In the genomic region with DNA sequence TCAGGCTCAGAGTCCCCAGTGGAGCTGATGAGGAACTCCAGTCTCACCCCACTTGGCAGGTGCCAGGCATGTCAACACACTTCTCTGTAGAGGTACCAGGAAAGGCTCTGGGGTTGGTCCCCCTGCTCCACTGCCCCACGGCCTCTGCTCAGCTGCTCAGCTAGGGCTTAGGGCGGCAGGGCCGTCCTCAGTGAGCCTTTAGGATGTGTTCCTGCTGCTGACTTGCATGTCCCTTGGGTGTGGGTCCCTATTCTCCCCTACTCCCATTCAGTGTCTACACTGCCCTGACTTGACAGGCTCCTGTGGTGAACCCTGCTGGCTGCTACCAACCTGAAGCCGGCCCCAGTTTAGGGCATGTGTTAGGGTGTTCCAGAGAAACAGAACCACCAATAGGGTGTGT, we compare ENCODE assay signal across 1 cellular context.
TF ChIP-seq lines count a peak whose summit lies in the region.

No MANE protein-coding gene starts in this region.

TF ChIP-seq in GM23338, 12 proteins besides CTCF, POLR2A, EP300 and RAD21 (continued from another document):
- TF ChIP-seq, protein P1, sequence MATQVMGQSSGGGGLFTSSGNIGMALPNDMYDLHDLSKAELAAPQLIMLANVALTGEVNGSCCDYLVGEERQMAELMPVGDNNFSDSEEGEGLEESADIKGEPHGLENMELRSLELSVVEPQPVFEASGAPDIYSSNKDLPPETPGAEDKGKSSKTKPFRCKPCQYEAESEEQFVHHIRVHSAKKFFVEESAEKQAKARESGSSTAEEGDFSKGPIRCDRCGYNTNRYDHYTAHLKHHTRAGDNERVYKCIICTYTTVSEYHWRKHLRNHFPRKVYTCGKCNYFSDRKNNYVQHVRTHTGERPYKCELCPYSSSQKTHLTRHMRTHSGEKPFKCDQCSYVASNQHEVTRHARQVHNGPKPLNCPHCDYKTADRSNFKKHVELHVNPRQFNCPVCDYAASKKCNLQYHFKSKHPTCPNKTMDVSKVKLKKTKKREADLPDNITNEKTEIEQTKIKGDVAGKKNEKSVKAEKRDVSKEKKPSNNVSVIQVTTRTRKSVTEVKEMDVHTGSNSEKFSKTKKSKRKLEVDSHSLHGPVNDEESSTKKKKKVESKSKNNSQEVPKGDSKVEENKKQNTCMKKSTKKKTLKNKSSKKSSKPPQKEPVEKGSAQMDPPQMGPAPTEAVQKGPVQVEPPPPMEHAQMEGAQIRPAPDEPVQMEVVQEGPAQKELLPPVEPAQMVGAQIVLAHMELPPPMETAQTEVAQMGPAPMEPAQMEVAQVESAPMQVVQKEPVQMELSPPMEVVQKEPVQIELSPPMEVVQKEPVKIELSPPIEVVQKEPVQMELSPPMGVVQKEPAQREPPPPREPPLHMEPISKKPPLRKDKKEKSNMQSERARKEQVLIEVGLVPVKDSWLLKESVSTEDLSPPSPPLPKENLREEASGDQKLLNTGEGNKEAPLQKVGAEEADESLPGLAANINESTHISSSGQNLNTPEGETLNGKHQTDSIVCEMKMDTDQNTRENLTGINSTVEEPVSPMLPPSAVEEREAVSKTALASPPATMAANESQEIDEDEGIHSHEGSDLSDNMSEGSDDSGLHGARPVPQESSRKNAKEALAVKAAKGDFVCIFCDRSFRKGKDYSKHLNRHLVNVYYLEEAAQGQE (IDR thresholded peaks at IDR 0.05; ENCODE audit: unreplicated experiment): no peak
- TF ChIP-seq CREB1 (CRISPR knock-in tag; IDR thresholded peaks at IDR 0.05; ENCODE audit: low read depth): no peak
- TF ChIP-seq ZNF331 (CRISPR knock-in tag; IDR thresholded peaks at IDR 0.05; ENCODE audit: low read depth): no peak
- TF ChIP-seq, protein P2, sequence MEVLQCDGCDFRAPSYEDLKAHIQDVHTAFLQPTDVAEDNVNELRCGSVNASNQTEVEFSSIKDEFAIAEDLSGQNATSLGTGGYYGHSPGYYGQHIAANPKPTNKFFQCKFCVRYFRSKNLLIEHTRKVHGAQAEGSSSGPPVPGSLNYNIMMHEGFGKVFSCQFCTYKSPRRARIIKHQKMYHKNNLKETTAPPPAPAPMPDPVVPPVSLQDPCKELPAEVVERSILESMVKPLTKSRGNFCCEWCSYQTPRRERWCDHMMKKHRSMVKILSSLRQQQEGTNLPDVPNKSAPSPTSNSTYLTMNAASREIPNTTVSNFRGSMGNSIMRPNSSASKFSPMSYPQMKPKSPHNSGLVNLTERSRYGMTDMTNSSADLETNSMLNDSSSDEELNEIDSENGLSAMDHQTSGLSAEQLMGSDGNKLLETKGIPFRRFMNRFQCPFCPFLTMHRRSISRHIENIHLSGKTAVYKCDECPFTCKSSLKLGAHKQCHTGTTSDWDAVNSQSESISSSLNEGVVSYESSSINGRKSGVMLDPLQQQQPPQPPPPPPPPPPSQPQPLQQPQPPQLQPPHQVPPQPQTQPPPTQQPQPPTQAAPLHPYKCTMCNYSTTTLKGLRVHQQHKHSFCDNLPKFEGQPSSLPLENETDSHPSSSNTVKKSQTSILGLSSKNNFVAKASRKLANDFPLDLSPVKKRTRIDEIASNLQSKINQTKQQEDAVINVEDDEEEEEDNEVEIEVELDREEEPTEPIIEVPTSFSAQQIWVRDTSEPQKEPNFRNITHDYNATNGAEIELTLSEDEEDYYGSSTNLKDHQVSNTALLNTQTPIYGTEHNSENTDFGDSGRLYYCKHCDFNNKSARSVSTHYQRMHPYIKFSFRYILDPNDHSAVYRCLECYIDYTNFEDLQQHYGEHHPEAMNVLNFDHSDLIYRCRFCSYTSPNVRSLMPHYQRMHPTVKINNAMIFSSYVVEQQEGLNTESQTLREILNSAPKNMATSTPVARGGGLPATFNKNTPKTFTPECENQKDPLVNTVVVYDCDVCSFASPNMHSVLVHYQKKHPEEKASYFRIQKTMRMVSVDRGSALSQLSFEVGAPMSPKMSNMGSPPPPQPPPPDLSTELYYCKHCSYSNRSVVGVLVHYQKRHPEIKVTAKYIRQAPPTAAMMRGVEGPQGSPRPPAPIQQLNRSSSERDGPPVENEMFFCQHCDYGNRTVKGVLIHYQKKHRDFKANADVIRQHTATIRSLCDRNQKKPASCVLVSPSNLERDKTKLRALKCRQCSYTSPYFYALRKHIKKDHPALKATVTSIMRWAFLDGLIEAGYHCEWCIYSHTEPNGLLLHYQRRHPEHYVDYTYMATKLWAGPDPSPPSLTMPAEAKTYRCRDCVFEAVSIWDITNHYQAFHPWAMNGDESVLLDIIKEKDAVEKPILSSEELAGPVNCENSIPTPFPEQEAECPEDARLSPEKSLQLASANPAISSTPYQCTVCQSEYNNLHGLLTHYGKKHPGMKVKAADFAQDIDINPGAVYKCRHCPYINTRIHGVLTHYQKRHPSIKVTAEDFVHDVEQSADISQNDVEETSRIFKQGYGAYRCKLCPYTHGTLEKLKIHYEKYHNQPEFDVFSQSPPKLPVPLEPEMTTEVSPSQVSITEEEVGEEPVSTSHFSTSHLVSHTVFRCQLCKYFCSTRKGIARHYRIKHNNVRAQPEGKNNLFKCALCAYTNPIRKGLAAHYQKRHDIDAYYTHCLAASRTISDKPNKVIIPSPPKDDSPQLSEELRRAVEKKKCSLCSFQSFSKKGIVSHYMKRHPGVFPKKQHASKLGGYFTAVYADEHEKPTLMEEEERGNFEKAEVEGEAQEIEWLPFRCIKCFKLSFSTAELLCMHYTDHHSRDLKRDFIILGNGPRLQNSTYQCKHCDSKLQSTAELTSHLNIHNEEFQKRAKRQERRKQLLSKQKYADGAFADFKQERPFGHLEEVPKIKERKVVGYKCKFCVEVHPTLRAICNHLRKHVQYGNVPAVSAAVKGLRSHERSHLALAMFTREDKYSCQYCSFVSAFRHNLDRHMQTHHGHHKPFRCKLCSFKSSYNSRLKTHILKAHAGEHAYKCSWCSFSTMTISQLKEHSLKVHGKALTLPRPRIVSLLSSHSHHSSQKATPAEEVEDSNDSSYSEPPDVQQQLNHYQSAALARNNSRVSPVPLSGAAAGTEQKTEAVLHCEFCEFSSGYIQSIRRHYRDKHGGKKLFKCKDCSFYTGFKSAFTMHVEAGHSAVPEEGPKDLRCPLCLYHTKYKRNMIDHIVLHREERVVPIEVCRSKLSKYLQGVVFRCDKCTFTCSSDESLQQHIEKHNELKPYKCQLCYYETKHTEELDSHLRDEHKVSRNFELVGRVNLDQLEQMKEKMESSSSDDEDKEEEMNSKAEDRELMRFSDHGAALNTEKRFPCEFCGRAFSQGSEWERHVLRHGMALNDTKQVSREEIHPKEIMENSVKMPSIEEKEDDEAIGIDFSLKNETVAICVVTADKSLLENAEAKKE (CRISPR knock-in tag; IDR thresholded peaks at IDR 0.05): no peak
TF ChIP-seq in GM23338: peak in this region for 0.
